12 cellular contexts compared by ENCODE assay signal in genomic region chrX:71663238-71663637, GRCh38. TPM values are rescaled to one million over a fixed set of nuclear protein-coding genes. Genes with fewer than 3 reads are reported as not detected.
DNase-seq lines count a peak whose midpoint lies in the region; ATAC-seq, FAIRE-seq and TF ChIP-seq lines count a peak whose summit lies in the region.
"Not testable (repeated sequence)": the region's sequence is repeated elsewhere in the genome, so short reads cannot be mapped to it uniquely, and the experiment has no call there.
"Had no signal": no experiment of that assay in that cellular context is flagged by ENCODE, and none has a peak within 500 bp of the region (broad histone marks: within the 10 kb centered on the region; RNA-seq: fewer than 3 reads in every experiment).

No MANE protein-coding gene starts in this region.

- TF ChIP-seq CTCF in bronchial epithelial cell (IDR thresholded peaks at IDR 0.05; ENCODE audit: insufficient read depth, low read length, severe bottlenecking), result not testable (repeated sequence)

- CTCF ChIA-PET in activated CD8-positive, alpha-beta memory T cell treated with anti-CD3 and anti-CD28 coated beads, Interleukin-2, amount 10 ng/mL, durations not matched to agents 7 days and 5 days (lab: Charles Lee), result not testable (repeated sequence)

- H3K4me3 Mint-ChIP-seq in activated CD8-positive, alpha-beta memory T cell treated with anti-CD3 and anti-CD28 coated beads, Interleukin-2, amount 10 ng/mL, durations not matched to agents 7 days and 5 days, result peak overlapping the region; percentile 32

- not testable (repeated sequence) for H3K36me3 Mint-ChIP-seq in activated CD8-positive, alpha-beta memory T cell treated with anti-CD3 and anti-CD28 coated beads, Interleukin-2, amount 10 ng/mL, durations not matched to agents 7 days and 5 days

- not testable (repeated sequence) for H3K4me3 ChIP-seq in bronchial epithelial cell (ENCODE audit: low read depth, low read length)

- H3K36me3 ChIP-seq in bronchial epithelial cell (ENCODE audit: control insufficient read depth, insufficient read depth, low read length), result not testable (repeated sequence)

- H3K27me3 Mint-ChIP-seq in activated CD8-positive, alpha-beta memory T cell treated with anti-CD3 and anti-CD28 coated beads, Interleukin-2, amount 10 ng/mL, durations not matched to agents 7 days and 5 days, result not testable (repeated sequence)

- peak overlapping the region; percentile 54 for H3K27ac Mint-ChIP-seq in activated CD8-positive, alpha-beta memory T cell treated with anti-CD3 and anti-CD28 coated beads, Interleukin-2, amount 10 ng/mL, durations not matched to agents 7 days and 5 days

- H3K9me3 Mint-ChIP-seq in activated CD8-positive, alpha-beta memory T cell treated with anti-CD3 and anti-CD28 coated beads, Interleukin-2, amount 10 ng/mL, durations not matched to agents 7 days and 5 days (ENCODE audit: low read depth), result not testable (repeated sequence)

- peaks cover 18% of the 10 kb centered on the region for H3K4me1 Mint-ChIP-seq in activated CD8-positive, alpha-beta memory T cell treated with anti-CD3 and anti-CD28 coated beads, Interleukin-2, amount 10 ng/mL, durations not matched to agents 7 days and 5 days

- not testable (repeated sequence) for FAIRE-seq in bronchial epithelial cell (lab: Jason Lieb, UNC)

- ATAC-seq in activated CD8-positive, alpha-beta memory T cell treated with anti-CD3 and anti-CD28 coated beads, Interleukin-2, amount 10 ng/mL, durations not matched to agents 7 days and 5 days, result peak; percentile 16

- not testable (repeated sequence) for H3K27me3 ChIP-seq in bronchial epithelial cell (ENCODE audit: control insufficient read depth, insufficient read depth, low read length)

- peak; percentile 24 for DNase-seq in M059J (ENCODE audit: low read depth)
- DNase-seq in activated CD4-positive, alpha-beta T cell treated with anti-CD3 and anti-CD28 coated beads for 1 hour, result peak; percentile 16
- DNase-seq in activated CD8-positive, alpha-beta memory T cell treated with anti-CD3 and anti-CD28 coated beads, Interleukin-2, amount 10 ng/mL, durations not matched to agents 7 days and 5 days, result peak; percentile 66
- peak; percentile 42 for DNase-seq in activated gamma-delta T cell treated with Interleukin-2 at 50 U/mL for 16 hours
- DNase-seq in bronchial epithelial cell (ENCODE audit: low read depth), result peak; percentile 66
- DNase-seq in stimulated activated CD4-positive, alpha-beta T cell treated with anti-CD3 and anti-CD28 coated beads, Interleukin-12 subunit alpha, Interleukin-12 subunit beta, amount 100 ng/mL, for 4 hours, result peak; percentile 45
- peak; percentile 38 for DNase-seq in stimulated activated CD8-positive, alpha-beta memory T cell treated with anti-CD3 and anti-CD28 coated beads, Interleukin-12 subunit alpha, Interleukin-12 subunit beta, amount 100 ng/mL, for 4 hours (ENCODE audit: low read depth)

RNA-seq across cellular contexts. Expression of gene CXCR3, which starts 44.9 kb away (rescaled TPM):
- total RNA-seq in M059J (2014; rRNA removed; shearing (Covaris generic)), result 0.30 TPM in 1 of 2 replicates, not detected in the other
- 100 to 1,000 TPM in 1 of 2 experiments, 10 to 100 TPM in 1; 97.4 to 119 TPM for total RNA-seq in activated CD8-positive, alpha-beta memory T cell treated with anti-CD3 and anti-CD28 coated beads, Interleukin-2, amount 10 ng/mL, durations not matched to agents 7 days and 5 days
- not detected in 2 replicates for total RNA-seq in bronchial epithelial cell
- total RNA-seq: left ventricle myocardium inferior, smooth muscle cell had no signal

RNA-seq across cellular contexts. Expression of gene CXorf49, which starts 54.8 kb away (rescaled TPM):
- not detected in 2 replicates for total RNA-seq in M059J (2014; rRNA removed; shearing (Covaris generic))
- total RNA-seq in activated CD8-positive, alpha-beta memory T cell treated with anti-CD3 and anti-CD28 coated beads, Interleukin-2, amount 10 ng/mL, durations not matched to agents 7 days and 5 days, result not detected
- not detected in 2 replicates for total RNA-seq in bronchial epithelial cell
- total RNA-seq: left ventricle myocardium inferior; mononuclear cell; smooth muscle cell; T-helper 2 cell treated with Interferon-gamma antibody and Interleukin-4, amounts not matched to agents 100 ng/mL and 5 ng/mL, for 36 hours; upper lobe of right lung had no signal

Comparison
In these comparisons a context has a peak if more than half of its experiments do, and no peak if none do; other contexts are left out.
1. DNase-seq: peak in every context shown above with its lines; median percentile 66 in activated CD8-positive, alpha-beta memory T cell treated with anti-CD3 and anti-CD28 coated beads, Interleukin-2, amount 10 ng/mL, durations not matched to agents 7 days and 5 days; 66 in bronchial epithelial cell; 45 in stimulated activated CD4-positive, alpha-beta T cell treated with anti-CD3 and anti-CD28 coated beads, Interleukin-12 subunit alpha, Interleukin-12 subunit beta, amount 100 ng/mL, for 4 hours; 42 in activated gamma-delta T cell treated with Interleukin-2 at 50 U/mL for 16 hours; 38 in stimulated activated CD8-positive, alpha-beta memory T cell treated with anti-CD3 and anti-CD28 coated beads, Interleukin-12 subunit alpha, Interleukin-12 subunit beta, amount 100 ng/mL, for 4 hours; 24 in M059J; 16 in activated CD4-positive, alpha-beta T cell treated with anti-CD3 and anti-CD28 coated beads for 1 hour.
2. RNA of gene CXCR3, which starts 44.9 kb away (total RNA-seq): 97.4 to 119 TPM in activated CD8-positive, alpha-beta memory T cell treated with anti-CD3 and anti-CD28 coated beads, Interleukin-2, amount 10 ng/mL, durations not matched to agents 7 days and 5 days; 0.30 TPM in M059J and not detected in bronchial epithelial cell; every median in the first group is over 10 times any median in the second.